Comparison of ENCODE assay signal across 3 cellular contexts in the genomic region with DNA sequence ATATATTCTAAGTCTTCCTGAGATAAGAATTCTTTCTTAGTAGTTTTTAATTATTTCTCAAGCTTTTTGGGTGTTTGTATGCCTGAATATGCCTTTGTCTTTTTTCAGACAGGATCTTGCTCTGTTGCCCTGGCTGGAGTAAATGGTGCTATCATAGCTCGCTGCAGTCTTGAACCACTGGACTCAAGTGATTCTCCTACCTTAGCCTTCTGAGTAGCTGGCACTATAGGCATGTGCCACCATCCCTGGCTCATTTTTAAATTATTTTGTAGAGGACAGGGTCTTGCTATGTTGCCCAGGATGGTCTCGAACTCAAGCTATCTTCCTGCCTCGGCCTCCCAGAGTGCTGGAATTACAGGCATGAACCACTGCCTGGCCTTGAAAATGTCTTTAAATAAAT.
A peak's percentile ranks its signal among the peaks of the same experiment; 100 is the strongest.
TF ChIP-seq lines count a peak whose summit lies in the region.

No MANE protein-coding gene starts in this region.

TF ChIP-seq in HepG2, 621 proteins besides CTCF, POLR2A, EP300 and RAD21:
- TF ChIP-seq ZNF121 (CRISPR knock-in tag; IDR thresholded peaks at IDR 0.05) (peak; percentile 59), RARA (CRISPR knock-in tag; IDR thresholded peaks at IDR 0.05) (no peak), MTA1 (CRISPR knock-in tag; IDR thresholded peaks at IDR 0.05; ENCODE audit: borderline replicate concordance) (no peak), SP140L (CRISPR knock-in tag; IDR thresholded peaks at IDR 0.05; ENCODE audit: borderline replicate concordance) (no peak), MEF2D (CRISPR knock-in tag; IDR thresholded peaks at IDR 0.05) (no peak)

TF ChIP-seq in WTC11, 78 proteins besides CTCF, POLR2A, EP300 and RAD21:
- TF ChIP-seq GTF2I (CRISPR knock-in tag; conservative IDR thresholded peaks at IDR 0.05) (0 out of 2 replicates have a peak, but pooled peaks have one; percentile 35), ZNF121 (CRISPR knock-in tag; IDR thresholded peaks at IDR 0.05) (peak; percentile 92)
- TF ChIP-seq, protein P1, sequence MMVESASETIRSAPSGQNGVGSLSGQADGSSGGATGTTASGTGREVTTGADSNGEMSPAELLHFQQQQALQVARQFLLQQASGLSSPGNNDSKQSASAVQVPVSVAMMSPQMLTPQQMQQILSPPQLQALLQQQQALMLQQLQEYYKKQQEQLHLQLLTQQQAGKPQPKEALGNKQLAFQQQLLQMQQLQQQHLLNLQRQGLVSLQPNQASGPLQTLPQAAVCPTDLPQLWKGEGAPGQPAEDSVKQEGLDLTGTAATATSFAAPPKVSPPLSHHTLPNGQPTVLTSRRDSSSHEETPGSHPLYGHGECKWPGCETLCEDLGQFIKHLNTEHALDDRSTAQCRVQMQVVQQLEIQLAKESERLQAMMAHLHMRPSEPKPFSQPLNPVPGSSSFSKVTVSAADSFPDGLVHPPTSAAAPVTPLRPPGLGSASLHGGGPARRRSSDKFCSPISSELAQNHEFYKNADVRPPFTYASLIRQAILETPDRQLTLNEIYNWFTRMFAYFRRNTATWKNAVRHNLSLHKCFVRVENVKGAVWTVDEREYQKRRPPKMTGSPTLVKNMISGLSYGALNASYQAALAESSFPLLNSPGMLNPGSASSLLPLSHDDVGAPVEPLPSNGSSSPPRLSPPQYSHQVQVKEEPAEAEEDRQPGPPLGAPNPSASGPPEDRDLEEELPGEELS (CRISPR knock-in tag; IDR thresholded peaks at IDR 0.05) = no peak
TF ChIP-seq in WTC11: peak in this region for 2.

TF ChIP-seq in H1, 55 proteins besides CTCF, POLR2A, EP300 and RAD21:
- TF ChIP-seq BACH1 (IDR thresholded peaks at IDR 0.05; ENCODE audit: low read length) = no peak
- TF ChIP-seq SRF (IDR thresholded peaks at IDR 0.05; ENCODE audit: low read depth, low read length) = no peak
- TF ChIP-seq KDM1A (IDR thresholded peaks at IDR 0.05; ENCODE audit: borderline replicate concordance, low read length) = peak; percentile 79; the same call in 1 of the 2 replicates
- TF ChIP-seq SUZ12 (IDR thresholded peaks at IDR 0.05; ENCODE audit: low read length) = no peak
- no peak for TF ChIP-seq ATF3 (IDR thresholded peaks at IDR 0.05; ENCODE audit: insufficient read depth, low read depth, low read length)
- no peak for TF ChIP-seq SP1 (IDR thresholded peaks at IDR 0.05; ENCODE audit: low read depth, low read length)
